ENCODE assay signal across 8 cellular contexts in the genomic region with DNA sequence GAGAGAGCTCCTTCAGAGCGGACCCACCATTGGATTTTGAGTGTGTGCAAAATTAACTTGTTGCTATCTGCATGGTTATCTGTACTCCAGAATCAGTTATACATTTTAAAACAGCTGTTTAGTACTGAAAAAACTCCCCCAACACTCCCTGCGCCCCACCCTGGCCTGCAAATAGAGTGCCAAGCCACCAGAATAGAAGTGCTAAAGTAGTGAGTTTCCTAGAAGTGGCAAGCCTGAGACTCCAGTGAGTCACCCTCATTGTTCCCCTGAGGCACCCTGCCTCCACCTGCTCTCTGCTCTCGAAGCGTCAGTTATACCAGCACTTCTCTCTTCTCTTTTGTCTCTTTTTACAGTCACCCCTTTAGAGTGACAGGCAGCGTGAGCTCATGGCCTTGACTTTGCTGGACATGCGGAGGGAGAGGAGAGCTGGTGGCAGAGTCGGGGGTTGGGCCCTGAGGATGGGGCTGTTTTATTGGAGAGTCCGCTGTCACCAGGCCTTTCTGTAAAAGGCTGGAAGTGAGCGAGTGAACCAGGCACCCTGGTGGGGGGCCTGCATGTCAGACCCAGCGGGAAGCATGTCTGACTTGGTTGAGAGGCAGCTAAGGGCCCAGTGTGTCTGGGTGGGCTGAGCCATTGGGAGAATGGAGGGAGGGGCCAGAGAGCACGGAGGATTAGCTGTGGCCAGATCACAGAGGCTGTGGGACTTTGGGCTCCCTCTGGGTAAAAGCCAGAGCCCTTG. TPM values are rescaled to one million over a fixed set of nuclear protein-coding genes. Genes with fewer than 3 reads are reported as not detected.
A peak's percentile ranks its signal among the peaks of the same experiment; 100 is the strongest.
DNase-seq lines count a peak whose midpoint lies in the region; ATAC-seq, FAIRE-seq and TF ChIP-seq lines count a peak whose summit lies in the region.

No MANE protein-coding gene starts in this region.

- peaks cover 88% of the 10 kb centered on the region for H3K79me2 ChIP-seq in keratinocyte (ENCODE audit: control insufficient read depth, insufficient read depth, low read length)

- POLR2A ChIA-PET in CD8-positive, alpha-beta memory T cell (lab: Charles Lee) = interaction anchor here (0.7 to 2.0 kb wide), 2 partner anchors 10 to 74 kb away, joined by 9 read pairs; a partner anchor contains a TSS

- no peaks in the 10 kb centered on the region for H3K9me3 ChIP-seq in CD8-positive, alpha-beta memory T cell (ENCODE audit: low read length)
- no peaks in the 10 kb centered on the region for H3K9me3 ChIP-seq in keratinocyte (ENCODE audit: control insufficient read depth, low read depth, low read length)

- H3K27ac ChIP-seq in CD8-positive, alpha-beta memory T cell (ENCODE audit: low read depth, low read length) = peak overlapping the region; percentile 64
- peak overlapping the region; percentile 81 for H3K27ac ChIP-seq in keratinocyte (ENCODE audit: control insufficient read depth, insufficient read depth, low read length)

- peaks cover 95 to 100% (median 98%) of the 10 kb centered on the region in 3 donors for H3K4me1 Mint-ChIP-seq in CD8-positive, alpha-beta memory T cell

- H3K4me2 ChIP-seq in keratinocyte (ENCODE audit: control insufficient read depth, extremely low read depth, insufficient read depth, low read depth, low read length) = peak overlapping the region; percentile 69

- peak overlapping the region; percentile 77 to 99 (median 94) for H3K27ac Mint-ChIP-seq in CD8-positive, alpha-beta memory T cell

- DNase-seq in CD8-positive, alpha-beta memory T cell = peak in 4 of 5 donors; percentile 38 to 70 (median 57)
- DNase-seq in RPMI7951 (ENCODE audit: low read depth) = peak; percentile 89
- peak; percentile 58 for DNase-seq in activated naive CD4-positive, alpha-beta T cell treated with anti-CD3 and anti-CD28 coated beads, Interleukin-2, amount 50 U/mL, for 16 hours
- no peak for DNase-seq in keratinocyte (ENCODE audit: low read depth, low spot score)
- peak; percentile 76 for DNase-seq in stimulated activated CD8-positive, alpha-beta memory T cell treated with anti-CD3 and anti-CD28 coated beads, Interleukin-4, amount 100 ng/mL, for 48 hours
- no peak for DNase-seq in superior temporal gyrus (ENCODE audit: extremely low spot score)

- peaks cover 91% of the 10 kb centered on the region for H3K4me1 ChIP-seq in CD8-positive, alpha-beta memory T cell (ENCODE audit: insufficient read depth, low read length)
- H3K4me1 ChIP-seq in keratinocyte (ENCODE audit: control insufficient read depth, extremely low read depth, insufficient read depth, low read length) = peaks cover 69% of the 10 kb centered on the region

- no peaks in the 10 kb centered on the region for H3K27me3 Mint-ChIP-seq in CD8-positive, alpha-beta memory T cell

- peaks cover 40% of the 10 kb centered on the region for H4K20me1 ChIP-seq in keratinocyte (ENCODE audit: control insufficient read depth, extremely low read depth, insufficient read depth, low read length)

- no peaks in the 10 kb centered on the region for H3K36me3 ChIP-seq in CD8-positive, alpha-beta memory T cell (ENCODE audit: insufficient read depth, low read length)
- H3K36me3 ChIP-seq in keratinocyte (ENCODE audit: control insufficient read depth in 2 of 2, extremely low read depth in 1 of 2, insufficient read depth in 2 of 2, low read length in 2 of 2) = peaks cover 0 to 5% of the 10 kb centered on the region in 2 experiments

- H3K4me3 ChIP-seq in CD8-positive, alpha-beta memory T cell (ENCODE audit: low read length) = peak overlapping the region; percentile 17
- peak overlapping the region in 1 of 3 experiments; percentile 20 for H3K4me3 ChIP-seq in keratinocyte (ENCODE audit: control insufficient read depth in 2 of 3, extremely low read depth in 1 of 3, insufficient read depth in 2 of 3, low read depth in 1 of 3, low read length in 3 of 3)

- H3K27me3 ChIP-seq in CD8-positive, alpha-beta memory T cell (ENCODE audit: insufficient read depth, low read length, poor library complexity, severe bottlenecking) = no peaks in the 10 kb centered on the region
- no peaks in the 10 kb centered on the region for H3K27me3 ChIP-seq in keratinocyte (ENCODE audit: control insufficient read depth, extremely low read depth, insufficient read depth, low read length)

- dilution Hi-C loops in keratinocyte (cut with MboI; ENCODE audit: extremely low pct_ligation_motif_present, low sequenced_read_pairs) = no loop called here

- CTCF ChIA-PET in CD8-positive, alpha-beta memory T cell (lab: Charles Lee) = interaction anchor here (0.7 to 1.1 kb wide), 3 partner anchors 9 to 250 kb away, joined by 3 to 4 read pairs (median 3); no protein-coding TSS in a partner anchor

- no peak overlapping the region for H2AFZ ChIP-seq in keratinocyte (ENCODE audit: control insufficient read depth, low read length)

- ATAC-seq in GM19452 (IDR thresholded peaks at IDR 0.05; ENCODE audit: unreplicated experiment) (peak; percentile 60), HG03460 (IDR thresholded peaks at IDR 0.05; ENCODE audit: unreplicated experiment) (peak; percentile 62)

- peak; percentile 80 for FAIRE-seq in keratinocyte (lab: Jason Lieb, UNC)

- no peaks in the 10 kb centered on the region for H3K36me3 Mint-ChIP-seq in CD8-positive, alpha-beta memory T cell

- no peak for TF ChIP-seq CTCF in keratinocyte (optimal IDR thresholded peaks at IDR 0.05 in 1 of 3, IDR thresholded peaks at IDR 0.05 in 1 of 3, conservative IDR thresholded peaks at IDR 0.05 in 1 of 3; ENCODE audit: extremely low read depth in 1 of 3, insufficient read depth in 2 of 3, low read length in 3 of 3)

- H3K4me3 Mint-ChIP-seq in CD8-positive, alpha-beta memory T cell = peak overlapping the region; percentile 53 to 91 (median 80)

- peaks cover 27% of the 10 kb centered on the region for H3K9me1 ChIP-seq in keratinocyte (ENCODE audit: control insufficient read depth, extremely low read depth, insufficient read depth, low read length)

- peak overlapping the region; percentile 57 for H3K9ac ChIP-seq in keratinocyte (ENCODE audit: control insufficient read depth, extremely low read depth, insufficient read depth, low read length)

- no peaks in the 10 kb centered on the region for H3K9me3 Mint-ChIP-seq in CD8-positive, alpha-beta memory T cell

RNA-seq across cellular contexts. Expression of a gene that starts 10.4 kb away (rescaled TPM):
- total RNA-seq in CD8-positive, alpha-beta memory T cell = 10 to 100 TPM; 91.4 to 93.7 TPM
- polyA plus RNA-seq in CD8-positive, alpha-beta memory T cell = 27.5 TPM
- total RNA-seq in RPMI7951 (2014; rRNA removed; shearing (Covaris generic)) = 32.4 and 36.2 TPM in 2 replicates
- 25.3 to 40.9 TPM (median 39.7 TPM) in 3 replicates for polyA plus RNA-seq in keratinocyte
- polyA plus RNA-seq in keratinocyte (2011; ENCODE audit: low read depth) = 101 TPM
- polyA plus RNA-seq in keratinocyte (2011; cell fraction: cytosol; rRNA removed) = 14.2 and 14.8 TPM in 2 replicates
- polyA plus RNA-seq in keratinocyte (2011; cell fraction: nucleus; rRNA removed) = 184 and 194 TPM in 2 replicates
- polyA plus RNA-seq in keratinocyte (2012; ENCODE audit: low replicate concordance) = 48.6 and 61.8 TPM in 2 replicates
- polyA minus RNA-seq in keratinocyte = 105 to 258 TPM (median 147 TPM) in 3 replicates
- 54.7 TPM for polyA minus RNA-seq in keratinocyte (2011; cell fraction: cytosol; rRNA and poly(A)+ RNA removed)
- 547 and 879 TPM in 2 replicates for polyA minus RNA-seq in keratinocyte (2011; cell fraction: nucleus; rRNA and poly(A)+ RNA removed)

Comparison
In these comparisons a context has a peak if more than half of its experiments do, and no peak if none do; other contexts are left out.
1. DNase-seq: peak in CD8-positive, alpha-beta memory T cell (4 of 5), RPMI7951 (single experiment), activated naive CD4-positive, alpha-beta T cell treated with anti-CD3 and anti-CD28 coated beads, Interleukin-2, amount 50 U/mL, for 16 hours (single experiment) and stimulated activated CD8-positive, alpha-beta memory T cell treated with anti-CD3 and anti-CD28 coated beads, Interleukin-4, amount 100 ng/mL, for 48 hours (single experiment); none in keratinocyte (single experiment) and superior temporal gyrus (single experiment).